ENCODE assay signal across 9 cellular contexts in the genomic region with DNA sequence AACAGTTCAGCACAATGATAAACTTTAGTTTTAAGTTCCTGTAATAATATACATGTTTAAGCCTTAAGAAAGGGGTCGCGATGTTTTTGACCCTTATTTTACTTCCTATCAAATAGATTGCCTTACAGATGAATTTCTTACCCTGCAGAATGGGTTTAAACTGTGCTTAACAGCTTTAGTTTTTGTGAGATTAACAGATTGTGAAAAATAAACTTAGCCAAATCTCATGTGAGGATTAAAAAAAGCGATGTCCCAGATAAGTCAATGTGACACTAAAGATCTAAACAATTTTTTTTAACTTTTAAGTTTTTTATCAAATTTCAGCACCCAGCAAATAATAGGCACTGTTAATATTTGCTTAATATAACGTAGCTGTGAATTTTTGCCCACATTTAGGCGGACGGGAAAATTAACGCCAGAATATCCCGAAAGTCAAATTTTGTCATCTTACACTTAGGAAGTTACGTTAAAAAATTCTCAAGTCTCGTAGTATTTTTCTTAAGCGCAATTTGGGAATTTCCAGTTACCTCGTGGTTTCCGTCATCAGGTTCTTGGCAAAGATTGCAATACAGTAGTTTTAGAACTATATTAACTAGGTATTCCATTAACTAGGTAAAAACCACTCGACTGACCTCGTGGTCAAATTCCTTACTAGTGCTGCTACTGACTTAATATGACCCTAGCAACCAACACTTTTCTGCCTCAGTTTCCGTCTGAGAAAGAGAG. TPM values are rescaled to one million over a fixed set of nuclear protein-coding genes. Genes with fewer than 3 reads are reported as not detected.
DNase-seq lines count a peak whose midpoint lies in the region; ATAC-seq and TF ChIP-seq lines count a peak whose summit lies in the region.
"Had no signal": no experiment of that assay in that cellular context is flagged by ENCODE, and none has a peak within 500 bp of the region (broad histone marks: within the 10 kb centered on the region; RNA-seq: fewer than 3 reads in every experiment).

No MANE protein-coding gene starts in this region.

- peaks cover 47% of the 10 kb centered on the region for H3K36me3 Mint-ChIP-seq in T-helper 1 cell treated with Interleukin-12 subunit alpha and Interleukin-12 subunit beta and Interleukin-4 antibody, amounts not matched to agents 30 μg/mL and 1 μg/mL, for 36 hours (ENCODE audit: low read depth)
- peaks cover 68% of the 10 kb centered on the region for H3K36me3 Mint-ChIP-seq in activated T-helper 17 cell treated with anti-CD3 and anti-CD28 coated beads, Interleukin-2, amount 50 U/mL, for 72 hours (ENCODE audit: low read depth)
- peaks cover 0 to 25% (median 23%) of the 10 kb centered on the region in 3 donors for H3K36me3 Mint-ChIP-seq in immature natural killer cell

- no peaks in the 10 kb centered on the region for H3K9me3 ChIP-seq in stomach

- no peaks in the 10 kb centered on the region for H3K27me3 Mint-ChIP-seq in T-helper 1 cell treated with Interleukin-12 subunit alpha and Interleukin-12 subunit beta and Interleukin-4 antibody, amounts not matched to agents 30 μg/mL and 1 μg/mL, for 36 hours (ENCODE audit: low read depth)
- H3K27me3 Mint-ChIP-seq in activated T-helper 17 cell treated with anti-CD3 and anti-CD28 coated beads, Interleukin-2, amount 50 U/mL, for 72 hours = no peaks in the 10 kb centered on the region
- peaks cover 14 to 28% (median 22%) of the 10 kb centered on the region in 3 donors for H3K27me3 Mint-ChIP-seq in immature natural killer cell (ENCODE audit: low read depth in 3 of 3)

- TF ChIP-seq EP300 in stomach (IDR thresholded peaks at IDR 0.05) = no peak

- no peak for ATAC-seq in activated T-helper 17 cell treated with anti-CD3 and anti-CD28 coated beads, Interleukin-2, amount 50 U/mL, for 72 hours (replicated peaks)
- no peak for ATAC-seq in GM19452 (IDR thresholded peaks at IDR 0.05; ENCODE audit: unreplicated experiment)

- no peaks in the 10 kb centered on the region for H3K9me3 Mint-ChIP-seq in T-helper 1 cell treated with Interleukin-12 subunit alpha and Interleukin-12 subunit beta and Interleukin-4 antibody, amounts not matched to agents 30 μg/mL and 1 μg/mL, for 36 hours
- no peaks in the 10 kb centered on the region for H3K9me3 Mint-ChIP-seq in activated T-helper 17 cell treated with anti-CD3 and anti-CD28 coated beads, Interleukin-2, amount 50 U/mL, for 72 hours
- H3K9me3 Mint-ChIP-seq in immature natural killer cell = no peaks in the 10 kb centered on the region

- DNase-seq in T-helper 1 cell (no peak), immature natural killer cell (no peak), stomach (no peak), SW 1271 (lab: John Stamatoyannopoulos, UW) (no peak), ureter (ENCODE audit: low spot score) (no peak)

- H3K27me3 ChIP-seq in stomach = no peaks in the 10 kb centered on the region

- intact Hi-C loops in stomach (cut with DNase I; ENCODE audit: low total_unique reads) = no loop called here

- 0 to 1% (median 1%) methylated on average over 16 of the region's 16 CpGs for WGBS in stomach, 5 donors

- peaks cover 38 to 59% (median 51%) of the 10 kb centered on the region in 4 donors for H3K4me1 ChIP-seq in stomach

- no peak for TF ChIP-seq CTCF in stomach (IDR thresholded peaks at IDR 0.05)

- peak overlapping the region; percentile 99 for H3K27ac Mint-ChIP-seq in T-helper 1 cell treated with Interleukin-12 subunit alpha and Interleukin-12 subunit beta and Interleukin-4 antibody, amounts not matched to agents 30 μg/mL and 1 μg/mL, for 36 hours
- peak overlapping the region; percentile 99 for H3K27ac Mint-ChIP-seq in activated T-helper 17 cell treated with anti-CD3 and anti-CD28 coated beads, Interleukin-2, amount 50 U/mL, for 72 hours
- H3K27ac Mint-ChIP-seq in immature natural killer cell = peak overlapping the region; percentile 99 to 100 (median 100)

- H3K27ac ChIP-seq in stomach = peak overlapping the region in 4 of 5 donors; percentile 86 to 97 (median 97)

- peak overlapping the region; percentile 100 for H3K4me3 Mint-ChIP-seq in T-helper 1 cell treated with Interleukin-12 subunit alpha and Interleukin-12 subunit beta and Interleukin-4 antibody, amounts not matched to agents 30 μg/mL and 1 μg/mL, for 36 hours
- peak overlapping the region; percentile 94 for H3K4me3 Mint-ChIP-seq in activated T-helper 17 cell treated with anti-CD3 and anti-CD28 coated beads, Interleukin-2, amount 50 U/mL, for 72 hours
- H3K4me3 Mint-ChIP-seq in immature natural killer cell = peak overlapping the region; percentile 93 to 100 (median 99)

- no peak for TF ChIP-seq POLR2A in stomach (IDR thresholded peaks at IDR 0.05)

- peaks cover 2 to 36% (median 26%) of the 10 kb centered on the region in 4 donors for H3K36me3 ChIP-seq in stomach

- H3K4me3 ChIP-seq in stomach = peak overlapping the region; percentile 67 to 95 (median 74)

- H3K4me1 Mint-ChIP-seq in T-helper 1 cell treated with Interleukin-12 subunit alpha and Interleukin-12 subunit beta and Interleukin-4 antibody, amounts not matched to agents 30 μg/mL and 1 μg/mL, for 36 hours (ENCODE audit: low read depth) = peaks cover 48% of the 10 kb centered on the region
- peaks cover 21% of the 10 kb centered on the region for H3K4me1 Mint-ChIP-seq in activated T-helper 17 cell treated with anti-CD3 and anti-CD28 coated beads, Interleukin-2, amount 50 U/mL, for 72 hours
- peaks cover 60 to 71% of the 10 kb centered on the region in 2 donors for H3K4me1 Mint-ChIP-seq in immature natural killer cell

RNA-seq across cellular contexts. Expression of a gene that starts 1.2 kb away (rescaled TPM):
- 100 to 1,000 TPM; 720 to 984 TPM for total RNA-seq in activated T-helper 17 cell treated with anti-CD3 and anti-CD28 coated beads, Interleukin-2, amount 50 U/mL, for 72 hours
- polyA plus RNA-seq in immature natural killer cell (100 to 1,000 TPM; 622 to 879 (median 758) TPM), stomach (100 to 1,000 TPM; 396 to 516 (median 409) TPM)
- total RNA-seq in stomach (100 to 1,000 TPM; 110 to 503 (median 282) TPM), ureter (591 TPM)

RNA-seq across cellular contexts. Expression of a gene that starts 11.8 kb away (rescaled TPM):
- not detected for total RNA-seq in activated T-helper 17 cell treated with anti-CD3 and anti-CD28 coated beads, Interleukin-2, amount 50 U/mL, for 72 hours
- polyA plus RNA-seq in immature natural killer cell = 1 to 10 TPM in 1 of 3 donors, under 1 TPM in 1, not detected in 1; 0.15 to 1.9 TPM
- total RNA-seq in stomach = under 1 TPM in 2 of 5 donors, not detected in 3; 0.29 to 0.58 TPM
- polyA plus RNA-seq in stomach = under 1 TPM in 2 of 3 donors, not detected in 1; 0.19 to 0.28 TPM
- total RNA-seq in ureter = 0.49 TPM
- total RNA-seq: Daoy had no signal
